ENCODE assay signal across 8 cellular contexts in the genomic region with DNA sequence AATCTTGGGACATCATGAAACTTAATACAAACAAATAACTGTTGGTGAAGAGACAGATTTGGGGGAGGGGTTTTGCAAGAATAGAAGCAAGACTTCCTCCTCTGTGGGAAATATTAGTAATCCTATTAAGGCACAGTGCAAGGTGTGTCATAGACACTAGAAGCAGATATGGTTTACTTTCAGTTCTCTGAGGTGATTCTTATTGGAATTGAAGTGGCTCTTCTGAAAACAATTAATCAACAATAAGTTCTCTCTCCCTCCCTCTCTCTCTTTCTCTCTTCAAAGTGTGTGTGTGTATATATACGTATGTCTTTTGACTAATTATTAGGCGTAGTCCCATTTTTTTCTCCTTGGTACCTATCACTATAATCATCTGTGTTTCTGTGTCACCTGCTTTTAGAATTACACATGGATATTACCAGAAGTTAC.
DNase-seq lines count a peak whose midpoint lies in the region; ATAC-seq, FAIRE-seq and TF ChIP-seq lines count a peak whose summit lies in the region.

No MANE protein-coding gene starts in this region.

- CTCF ChIA-PET in GM12878 (lab: Yijun Ruan, JAX): interaction anchor here (0.9 to 3.1 kb wide), 6 partner anchors 8 to 182 kb away, joined by 3 to 25 read pairs (median 4); no protein-coding TSS in a partner anchor

- SMC1A ChIA-PET in GM12878 (lab: Charles Lee; ENCODE audit: uncharacterized antibody, unreplicated experiment): interaction anchor here (0.7 to 16.2 kb wide), 7 partner anchors 9 to 146 kb away, joined by 3 to 287 read pairs (median 9); no protein-coding TSS in a partner anchor

- peaks cover 79% of the 10 kb centered on the region for H3K4me1 ChIP-seq in BLaER1
- H3K4me1 ChIP-seq in GM12878 (ENCODE audit: control insufficient read depth, insufficient read depth, low read length): peaks cover 76% of the 10 kb centered on the region

- in situ Hi-C loops in GM12878 (cut with MboI): loop anchor here (5.0 kb wide), 1 partner anchor 97 kb away; no protein-coding TSS in a partner anchor

- peaks cover 86% of the 10 kb centered on the region for H3K79me2 ChIP-seq in GM12878 (ENCODE audit: control insufficient read depth, insufficient read depth, low read length)

- no peaks in the 10 kb centered on the region for H3K9me3 Mint-ChIP-seq in naive B cell

- H4K20me1 ChIP-seq in BLaER1 (peaks cover 84% of the 10 kb centered on the region), GM12878 (ENCODE audit: control insufficient read depth, insufficient read depth) (no peaks in the 10 kb centered on the region)

- DNase-seq in GM12878 (ENCODE audit: low read depth, low spot score) (no peak), naive B cell (no peak), NOMO-1 (lab: John Stamatoyannopoulos, UW; ENCODE audit: unreplicated experiment in 2 of 2) (no peak)
- no peak for DNase-seq in effector CD4-positive, alpha-beta T cell
- DNase-seq in activated CD4-positive, alpha-beta T cell treated with anti-CD3 and anti-CD28 coated beads, Interleukin-2, amount 50 U/mL, for 48 hours: no peak

- H3K4me3 ChIP-seq in BLaER1 (0 out of 2 replicates have a peak overlapping the region, but pooled peaks have one; percentile 52), GM12878 (peak overlapping the region; percentile 48; the same call in 1 of the 2 replicates)

- no peak for TF ChIP-seq POLR2A in GM12878 (IDR thresholded peaks at IDR 0.05; ENCODE audit: low read depth, low read length)

- no peaks in the 10 kb centered on the region for H3K36me3 Mint-ChIP-seq in naive B cell

- peak overlapping the region; percentile 91 for H3K4me2 ChIP-seq in BLaER1
- H3K4me2 ChIP-seq in GM12878 (ENCODE audit: control insufficient read depth, insufficient read depth): peak overlapping the region; percentile 70

- TF ChIP-seq EP300 in GM12878 (IDR thresholded peaks at IDR 0.05; ENCODE audit: borderline replicate concordance in 1 of 2, control insufficient read depth in 1 of 2, low read depth in 2 of 2, low read length in 2 of 2): peak; percentile 66 to 86; a peak in 3 of 4 replicates

- 0% methylated on average over 2 of the region's 2 CpGs for WGBS in GM12878 (ENCODE audit: insufficient coverage, insufficient replicate concordance, low lambda C conversion rate, missing lambda C conversion rate)

- RAD21 ChIA-PET in GM12878 (lab: Charles Lee; ENCODE audit: unreplicated experiment): interaction anchor here (0.8 to 17.8 kb wide), 12 partner anchors 9 to 100 kb away, joined by 3 to 374 read pairs (median 6); no protein-coding TSS in a partner anchor

- H3K9me3 ChIP-seq in BLaER1 (no peaks in the 10 kb centered on the region), GM12878 (replicated peaks; ENCODE audit: control insufficient read depth, insufficient read depth, low read length) (no peaks in the 10 kb centered on the region)

- no peak for TF ChIP-seq CTCF in GM12878 (IDR thresholded peaks at IDR 0.05 in 2 of 3, conservative IDR thresholded peaks at IDR 0.05 in 1 of 3; ENCODE audit: control insufficient read depth in 2 of 3, extremely low read depth in 1 of 3, insufficient read depth in 1 of 3, low read depth in 3 of 3, low read length in 3 of 3)

- intact Hi-C loops in GM12878 (cut with micrococcal nuclease; ENCODE audit: unreplicated experiment): no loop called here

- POLR2A ChIA-PET in GM12878 (lab: Charles Lee): interaction anchor here (0.6 to 5.8 kb wide), 7 partner anchors 9 to 154 kb away, joined by 3 to 67 read pairs (median 5); no protein-coding TSS in a partner anchor

- peaks cover 67 to 84% (median 78%) of the 10 kb centered on the region in 3 donors for H3K4me1 Mint-ChIP-seq in naive B cell

- H3K27ac Mint-ChIP-seq in naive B cell: peak overlapping the region; percentile 80 to 98 (median 94)

- BruUV-seq in GM12878 (replicated peaks; lab: Mats Ljungman, UMichigan): no TSS peak

- H3K27me3 Mint-ChIP-seq in naive B cell: no peaks in the 10 kb centered on the region

- ATAC-seq in GM19372 (IDR thresholded peaks at IDR 0.05; ENCODE audit: low read depth, unreplicated experiment) (peak; percentile 29), HG03469 (IDR thresholded peaks at IDR 0.05; ENCODE audit: unreplicated experiment) (peak; percentile 31), GM12878 (peak; percentile 58), naive B cell (ENCODE audit: low read depth in 2 of 2) (peak; percentile 62 to 66)

- peak; percentile 27 for FAIRE-seq in GM12878 (lab: Jason Lieb, UNC)

- H3K27me3 ChIP-seq in BLaER1: no peaks in the 10 kb centered on the region
- H3K27me3 ChIP-seq in GM12878 (replicated peaks in 1 of 2; ENCODE audit: control insufficient read depth in 2 of 2, insufficient read depth in 2 of 2, low read length in 1 of 2): no peaks in the 10 kb centered on the region

- TF ChIP-seq RAD21 in GM12878 (IDR thresholded peaks at IDR 0.05; ENCODE audit: insufficient read depth, low read depth, low read length): peak; percentile 6; the same call in 1 of the 2 replicates

- H3K27ac ChIP-seq in BLaER1 (no peak overlapping the region), GM12878 (ENCODE audit: control insufficient read depth, insufficient read depth) (peak overlapping the region; percentile 98)

- H3K36me3 ChIP-seq in BLaER1: no peaks in the 10 kb centered on the region
- no peaks in the 10 kb centered on the region; a peak in 1 of 4 replicates for H3K36me3 ChIP-seq in GM12878 (ENCODE audit: control insufficient read depth in 2 of 2, insufficient read depth in 2 of 2, low read length in 1 of 2)

- no peak overlapping the region for H2AFZ ChIP-seq in GM12878 (ENCODE audit: control insufficient read depth, low read depth, low read length)

- H3K9ac ChIP-seq in BLaER1 (peak overlapping the region; percentile 69; the same call in 1 of the 2 replicates), GM12878 (ENCODE audit: control insufficient read depth, insufficient read depth, low read length) (peak overlapping the region; percentile 76)

- H3K4me3 Mint-ChIP-seq in naive B cell: peak overlapping the region; percentile 77 to 91 (median 87)

TF ChIP-seq in GM12878, 131 proteins besides CTCF, POLR2A, EP300 and RAD21 (continues in another document):
- TF ChIP-seq IKZF1 (conservative IDR thresholded peaks at IDR 0.05) (peak; percentile 37; the same call in 1 of the 2 replicates), GATAD2B (conservative IDR thresholded peaks at IDR 0.05; ENCODE audit: low read depth) (peak; percentile 17; the same call in 1 of the 2 replicates), SMC3 (IDR thresholded peaks at IDR 0.05; ENCODE audit: borderline replicate concordance, low read length) (no peak), POU2F2 (IDR thresholded peaks at IDR 0.05; ENCODE audit: borderline replicate concordance, low read depth, low read length) (no peak), ATF7 (IDR thresholded peaks at IDR 0.05; ENCODE audit: low read depth) (peak; percentile 88), RAD51 (IDR thresholded peaks at IDR 0.05) (no peak), NFXL1 (IDR thresholded peaks at IDR 0.05; ENCODE audit: borderline replicate concordance) (no peak), REST (IDR thresholded peaks at IDR 0.05; ENCODE audit: low read depth, low read length) (no peak), ZNF274 (IDR thresholded peaks at IDR 0.05; ENCODE audit: insufficient read depth, insufficient read length) (no peak)
- TF ChIP-seq, protein P1, sequence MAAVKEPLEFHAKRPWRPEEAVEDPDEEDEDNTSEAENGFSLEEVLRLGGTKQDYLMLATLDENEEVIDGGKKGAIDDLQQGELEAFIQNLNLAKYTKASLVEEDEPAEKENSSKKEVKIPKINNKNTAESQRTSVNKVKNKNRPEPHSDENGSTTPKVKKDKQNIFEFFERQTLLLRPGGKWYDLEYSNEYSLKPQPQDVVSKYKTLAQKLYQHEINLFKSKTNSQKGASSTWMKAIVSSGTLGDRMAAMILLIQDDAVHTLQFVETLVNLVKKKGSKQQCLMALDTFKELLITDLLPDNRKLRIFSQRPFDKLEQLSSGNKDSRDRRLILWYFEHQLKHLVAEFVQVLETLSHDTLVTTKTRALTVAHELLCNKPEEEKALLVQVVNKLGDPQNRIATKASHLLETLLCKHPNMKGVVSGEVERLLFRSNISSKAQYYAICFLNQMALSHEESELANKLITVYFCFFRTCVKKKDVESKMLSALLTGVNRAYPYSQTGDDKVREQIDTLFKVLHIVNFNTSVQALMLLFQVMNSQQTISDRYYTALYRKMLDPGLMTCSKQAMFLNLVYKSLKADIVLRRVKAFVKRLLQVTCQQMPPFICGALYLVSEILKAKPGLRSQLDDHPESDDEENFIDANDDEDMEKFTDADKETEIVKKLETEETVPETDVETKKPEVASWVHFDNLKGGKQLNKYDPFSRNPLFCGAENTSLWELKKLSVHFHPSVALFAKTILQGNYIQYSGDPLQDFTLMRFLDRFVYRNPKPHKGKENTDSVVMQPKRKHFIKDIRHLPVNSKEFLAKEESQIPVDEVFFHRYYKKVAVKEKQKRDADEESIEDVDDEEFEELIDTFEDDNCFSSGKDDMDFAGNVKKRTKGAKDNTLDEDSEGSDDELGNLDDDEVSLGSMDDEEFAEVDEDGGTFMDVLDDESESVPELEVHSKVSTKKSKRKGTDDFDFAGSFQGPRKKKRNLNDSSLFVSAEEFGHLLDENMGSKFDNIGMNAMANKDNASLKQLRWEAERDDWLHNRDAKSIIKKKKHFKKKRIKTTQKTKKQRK (IDR thresholded peaks at IDR 0.05; ENCODE audit: low read depth, low read length): no peak
